18 cellular contexts compared by ENCODE assay signal in genomic region chr20:3616250-3616649, GRCh38. TPM values are rescaled to one million over a fixed set of nuclear protein-coding genes. Genes with fewer than 3 reads are reported as not detected.
A peak's percentile ranks its signal among the peaks of the same experiment; 100 is the strongest.
DNase-seq lines count a peak whose midpoint lies in the region; ATAC-seq and TF ChIP-seq lines count a peak whose summit lies in the region.
"Had no signal": no experiment of that assay in that cellular context is flagged by ENCODE, and none has a peak within 500 bp of the region (broad histone marks: within the 10 kb centered on the region; RNA-seq: fewer than 3 reads in every experiment).

No MANE protein-coding gene starts in this region.

- DNase-seq in ELR (ENCODE audit: low read depth) (peak; percentile 75), NCI-H2196 treated with DMSO at 0.1 percent for 48 hours (lab: John Stamatoyannopoulos, UW; ENCODE audit: unreplicated experiment) (peak; percentile 21), left cardiac atrium (no peak), prostate gland (ENCODE audit: low spot score) (peak; percentile 11), GM13976 (ENCODE audit: low spot score) (no peak), mucosa of gallbladder (ENCODE audit: low spot score) (no peak), SKM-1 treated with dmso at 0.1 percent for 144 hours (lab: John Stamatoyannopoulos, UW; ENCODE audit: unreplicated experiment) (no peak)
- DNase-seq: activated CD4-positive, alpha-beta T cell treated with anti-CD3 and anti-CD28 coated beads, Interleukin-2, amount 50 U/mL, for 4 hours; activated naive CD4-positive, alpha-beta T cell treated with anti-CD3 and anti-CD28 coated beads for 36 hours; naive thymus-derived CD4-positive, alpha-beta T cell; NCI-H187 treated with DMSO at 0.1 percent for 48 hours; stimulated activated CD4-positive, alpha-beta T cell treated with anti-CD3 and anti-CD28 coated beads, Interleukin-12 subunit alpha, Interleukin-12 subunit beta, amount 100 ng/mL, for 4 hours; stimulated activated CD8-positive, alpha-beta memory T cell treated with anti-CD3 and anti-CD28 coated beads, Interleukin-4, amount 100 ng/mL, for 48 hours had no signal

- intact Hi-C loops in left cardiac atrium (cut with DNase I), result no loop called here
- intact Hi-C loops in prostate gland (cut with DNase I), result no loop called here

- 34% methylated on average over 4 of the region's 4 CpGs for WGBS in prostate gland

- peak; percentile 49 to 55 for ATAC-seq in left cardiac atrium
- ATAC-seq in activated T-helper 17 cell treated with anti-CD3 and anti-CD28 coated beads, Interleukin-2, amount 50 U/mL, for 72 hours (replicated peaks), result no peak
- ATAC-seq: naive thymus-derived CD4-positive, alpha-beta T cell had no signal

- no peaks in the 10 kb centered on the region for H3K27me3 ChIP-seq in prostate gland (replicated peaks; ENCODE audit: insufficient read depth)

- H3K4me1 Mint-ChIP-seq in activated T-helper 17 cell treated with anti-CD3 and anti-CD28 coated beads, Interleukin-2, amount 50 U/mL, for 72 hours, result no peaks in the 10 kb centered on the region
- H3K4me1 Mint-ChIP-seq: naive thymus-derived CD4-positive, alpha-beta T cell had no signal

- no peaks in the 10 kb centered on the region for H3K36me3 ChIP-seq in prostate gland

- H3K9me3 Mint-ChIP-seq in activated T-helper 17 cell treated with anti-CD3 and anti-CD28 coated beads, Interleukin-2, amount 50 U/mL, for 72 hours, result no peaks in the 10 kb centered on the region
- H3K9me3 Mint-ChIP-seq: activated naive CD4-positive, alpha-beta T cell treated with anti-CD3 and anti-CD28 coated beads for 36 hours; naive thymus-derived CD4-positive, alpha-beta T cell had no signal

- no peak overlapping the region for H3K4me3 Mint-ChIP-seq in activated T-helper 17 cell treated with anti-CD3 and anti-CD28 coated beads, Interleukin-2, amount 50 U/mL, for 72 hours
- H3K4me3 Mint-ChIP-seq: activated naive CD4-positive, alpha-beta T cell treated with anti-CD3 and anti-CD28 coated beads for 36 hours; naive thymus-derived CD4-positive, alpha-beta T cell had no signal

- TF ChIP-seq CTCF in prostate gland (IDR thresholded peaks at IDR 0.05) (no peak), GM13976 (IDR thresholded peaks at IDR 0.05; ENCODE audit: borderline replicate concordance, control extremely low read depth, extremely low read depth, insufficient read depth, missing control alignments) (no peak)

- H3K27ac ChIP-seq in prostate gland, result no peak overlapping the region

- H3K27me3 Mint-ChIP-seq in activated T-helper 17 cell treated with anti-CD3 and anti-CD28 coated beads, Interleukin-2, amount 50 U/mL, for 72 hours, result no peaks in the 10 kb centered on the region
- H3K27me3 Mint-ChIP-seq: naive thymus-derived CD4-positive, alpha-beta T cell had no signal

- H3K4me1 ChIP-seq in prostate gland (replicated peaks), result no peaks in the 10 kb centered on the region

- no peaks in the 10 kb centered on the region for H3K36me3 Mint-ChIP-seq in activated T-helper 17 cell treated with anti-CD3 and anti-CD28 coated beads, Interleukin-2, amount 50 U/mL, for 72 hours (ENCODE audit: low read depth)

- H3K9me3 ChIP-seq in prostate gland, result no peaks in the 10 kb centered on the region

- no peak for TF ChIP-seq POLR2A in prostate gland (IDR thresholded peaks at IDR 0.05)

- in situ Hi-C loops in GM13976 (cut with MboI; ENCODE audit: low sequenced_read_pairs, unreplicated experiment), result no loop called here

- H3K4me3 ChIP-seq in prostate gland, result no peak overlapping the region

- H3K27ac Mint-ChIP-seq in activated T-helper 17 cell treated with anti-CD3 and anti-CD28 coated beads, Interleukin-2, amount 50 U/mL, for 72 hours, result no peak overlapping the region
- H3K27ac Mint-ChIP-seq: activated naive CD4-positive, alpha-beta T cell treated with anti-CD3 and anti-CD28 coated beads for 36 hours; naive thymus-derived CD4-positive, alpha-beta T cell had no signal

RNA-seq across cellular contexts. Expression of gene GFRA4, which starts 46.9 kb away (rescaled TPM):
- total RNA-seq in left cardiac atrium (not detected), prostate gland (not detected), mucosa of gallbladder (not detected)
- not detected for total RNA-seq in activated T-helper 17 cell treated with anti-CD3 and anti-CD28 coated beads, Interleukin-2, amount 50 U/mL, for 72 hours
- total RNA-seq: activated naive CD4-positive, alpha-beta T cell treated with anti-CD3 and anti-CD28 coated beads for 36 hours; dermis microvascular lymphatic vessel endothelial cell; HT-29; naive thymus-derived CD4-positive, alpha-beta T cell; OCI-LY7; T-helper 1 cell treated with Interleukin-12 subunit alpha and Interleukin-12 subunit beta and Interleukin-4 antibody, amounts not matched to agents 30 ng/mL and 1 ng/mL, for 36 hours had no signal

Comparison
In these comparisons a context has a peak if more than half of its experiments do, and no peak if none do; other contexts are left out.
1. DNase-seq: peak in ELR (single experiment), NCI-H2196 treated with DMSO at 0.1 percent for 48 hours (single experiment) and prostate gland (single experiment); none in left cardiac atrium (single experiment), GM13976 (single experiment), mucosa of gallbladder (single experiment) and SKM-1 treated with dmso at 0.1 percent for 144 hours (single experiment).